In genomic region chr15:41970456-41970855, GRCh38 we compare ENCODE assay signal across 1 cellular context.
TF ChIP-seq lines count a peak whose summit lies in the region.

No MANE protein-coding gene starts in this region.

TF ChIP-seq in HCT116, 20 proteins besides CTCF, POLR2A, EP300 and RAD21 (continued from another document):
- no peak for TF ChIP-seq ZBTB33 (IDR thresholded peaks at IDR 0.05; ENCODE audit: extremely low read depth, insufficient replicate concordance, low read length)
- TF ChIP-seq CBX3 (IDR thresholded peaks at IDR 0.05; ENCODE audit: low read depth): no peak
- no peak for TF ChIP-seq SP1 (IDR thresholded peaks at IDR 0.05; ENCODE audit: low read depth)
- TF ChIP-seq SIN3A (IDR thresholded peaks at IDR 0.05; ENCODE audit: low read depth): no peak
- TF ChIP-seq JUND (IDR thresholded peaks at IDR 0.05): no peak
- TF ChIP-seq TCF7L2 (IDR thresholded peaks at IDR 0.05; ENCODE audit: borderline replicate concordance, extremely low read depth, insufficient read depth, insufficient read length): no peak
